9 cellular contexts compared by ENCODE assay signal in genomic region chr6:33384581-33385020, GRCh38. TPM values are rescaled to one million over a fixed set of nuclear protein-coding genes. Genes with fewer than 3 reads are reported as not detected.
DNase-seq lines count a peak whose midpoint lies in the region; ATAC-seq and TF ChIP-seq lines count a peak whose summit lies in the region.
"Had no signal": no experiment of that assay in that cellular context is flagged by ENCODE, and none has a peak within 500 bp of the region (broad histone marks: within the 10 kb centered on the region; RNA-seq: fewer than 3 reads in every experiment).

No MANE protein-coding gene starts in this region.

- no peaks in the 10 kb centered on the region for H3K4me1 ChIP-seq in ascending aorta

- no peaks in the 10 kb centered on the region for H3K36me3 ChIP-seq in ascending aorta

- DNase-seq in Right ventricle myocardium inferior (ENCODE audit: missing footprints) (no peak), cardiac septum (ENCODE audit: low spot score) (no peak), ascending aorta (ENCODE audit: low spot score in 2 of 2) (no peak), inferior parietal cortex (ENCODE audit: extremely low spot score) (peak; percentile 22), NCI-H510A treated with DMSO at 0.1 percent for 48 hours (lab: John Stamatoyannopoulos, UW) (no peak), NCI-H1105 treated with DMSO at 0.1 percent for 48 hours (lab: John Stamatoyannopoulos, UW) (no peak)
- no peak for DNase-seq in activated CD8-positive, alpha-beta memory T cell treated with anti-CD3 and anti-CD28 coated beads, Interleukin-2, amount 50 U/mL, for 4 hours
- DNase-seq: CD8-positive, alpha-beta memory T cell had no signal

- ATAC-seq in Right ventricle myocardium inferior (peak; percentile 35), GM18870 (IDR thresholded peaks at IDR 0.05; ENCODE audit: unreplicated experiment) (no peak)

- no peak overlapping the region for H3K27ac ChIP-seq in ascending aorta

- H3K27me3 ChIP-seq in ascending aorta: no peaks in the 10 kb centered on the region

- no peaks in the 10 kb centered on the region for H3K9me3 ChIP-seq in ascending aorta

- intact Hi-C loops in Right ventricle myocardium inferior (cut with DNase I): no loop called here
- intact Hi-C loops in cardiac septum (cut with DNase I): no loop called here
- intact Hi-C loops in ascending aorta (cut with DNase I): no loop called here

- peak in 2 of 3 experiments; percentile 16 to 18 for TF ChIP-seq CTCF in ascending aorta (IDR thresholded peaks at IDR 0.05)

- H3K4me3 ChIP-seq in ascending aorta: no peak overlapping the region

RNA-seq across cellular contexts. Expression of gene KIFC1, which starts 7.0 kb away (rescaled TPM):
- total RNA-seq in Right ventricle myocardium inferior (1.3 TPM), cardiac septum (0.24 TPM), ascending aorta (not detected)

RNA-seq across cellular contexts. Expression of gene PHF1, which starts 26.2 kb away (rescaled TPM):
- total RNA-seq in Right ventricle myocardium inferior: 43.5 TPM
- total RNA-seq in cardiac septum: 74.8 TPM
- total RNA-seq in ascending aorta: 30.5 TPM

RNA-seq across cellular contexts. Expression of gene CUTA, which starts 33.3 kb away (rescaled TPM):
- total RNA-seq in Right ventricle myocardium inferior: 107 TPM
- total RNA-seq in cardiac septum: 94.6 TPM
- 77.2 TPM for total RNA-seq in ascending aorta

RNA-seq across cellular contexts. Expression of gene SYNGAP1, which starts 35.3 kb away (rescaled TPM):
- total RNA-seq in Right ventricle myocardium inferior: 5.2 TPM
- total RNA-seq in cardiac septum: 9.0 TPM
- total RNA-seq in ascending aorta: 33.7 TPM
